ENCODE assay signal across 19 cellular contexts in the genomic region with DNA sequence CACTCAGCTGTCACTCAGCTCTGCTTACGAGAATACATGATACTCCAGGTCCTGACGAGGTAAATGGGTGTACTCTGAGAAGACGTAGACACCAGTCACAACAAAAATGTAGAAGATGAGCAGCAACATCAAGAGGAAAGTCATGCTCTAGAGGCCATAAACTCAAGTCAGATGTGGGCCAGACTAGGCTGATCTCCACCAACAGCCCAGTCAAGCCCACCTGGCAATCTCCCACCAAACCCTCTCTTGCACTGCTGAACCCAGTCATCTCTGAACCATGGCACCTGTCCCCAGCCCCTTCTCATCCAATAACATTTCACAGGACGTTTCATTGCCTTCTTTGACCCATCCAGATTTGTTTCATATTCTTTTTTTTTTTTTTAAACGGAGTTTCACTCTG. TPM values are rescaled to one million over a fixed set of nuclear protein-coding genes. Genes with fewer than 3 reads are reported as not detected.
DNase-seq lines count a peak whose midpoint lies in the region; ATAC-seq and TF ChIP-seq lines count a peak whose summit lies in the region.
"Had no signal": no experiment of that assay in that cellular context is flagged by ENCODE, and none has a peak within 500 bp of the region (broad histone marks: within the 10 kb centered on the region; RNA-seq: fewer than 3 reads in every experiment).

No MANE protein-coding gene starts in this region.

- H3K4me3 ChIP-seq in PC-9, result no peak overlapping the region
- H3K4me3 ChIP-seq: cardiac muscle cell, GM23338, lung, vagina had no signal

- H3F3A ChIP-seq in PC-9 (ENCODE audit: insufficient read depth, low read depth), result no peaks in the 10 kb centered on the region

- H4K20me1 ChIP-seq in PC-9 (ENCODE audit: insufficient read depth), result no peaks in the 10 kb centered on the region

- intact Hi-C loops in PC-9 (cut with micrococcal nuclease; ENCODE audit: unreplicated experiment), result no loop called here

- no TSS peak for BruUV-seq in PC-9 (replicated peaks; lab: Mats Ljungman, UMichigan)

- H3K79me2 ChIP-seq in PC-9 (ENCODE audit: low read depth), result no peaks in the 10 kb centered on the region

- no peaks in the 10 kb centered on the region for H3K36me3 Mint-ChIP-seq in activated T-helper 17 cell treated with anti-CD3 and anti-CD28 coated beads, Interleukin-2, amount 50 U/mL, for 72 hours (ENCODE audit: low read depth)
- H3K36me3 Mint-ChIP-seq: activated naive CD8-positive, alpha-beta T cell; CD14-positive monocyte had no signal

- CTCF ChIA-PET in PC-9 (lab: Charles Lee), result no interaction called here

- POLR2A ChIA-PET in PC-9 (lab: Charles Lee; ENCODE audit: unreplicated experiment), result no interaction called here

- H3K4me3 Mint-ChIP-seq in activated T-helper 17 cell treated with anti-CD3 and anti-CD28 coated beads, Interleukin-2, amount 50 U/mL, for 72 hours, result no peak overlapping the region
- H3K4me3 Mint-ChIP-seq: activated naive CD8-positive, alpha-beta T cell; CD14-positive monocyte; GM23338; neural crest cell had no signal

- H3K9me2 ChIP-seq in PC-9 (ENCODE audit: insufficient read depth), result no peaks in the 10 kb centered on the region

- no peaks in the 10 kb centered on the region for H3K9me3 Mint-ChIP-seq in activated T-helper 17 cell treated with anti-CD3 and anti-CD28 coated beads, Interleukin-2, amount 50 U/mL, for 72 hours
- H3K9me3 Mint-ChIP-seq: GM23338, neural crest cell had no signal

- peaks cover 3% of the 10 kb centered on the region for H3K27me3 Mint-ChIP-seq in activated T-helper 17 cell treated with anti-CD3 and anti-CD28 coated beads, Interleukin-2, amount 50 U/mL, for 72 hours
- H3K27me3 Mint-ChIP-seq: activated naive CD8-positive, alpha-beta T cell had no signal

- DNase-seq in GM20000 (ENCODE audit: low spot score) (peak; percentile 14), RPMI8226 (no peak), PC-9 (no peak)
- no peak for DNase-seq in stimulated activated CD4-positive, alpha-beta T cell treated with anti-CD3 and anti-CD28 coated beads, Interleukin-2, amount 100 ng/mL, for 48 hours
- DNase-seq: DMS79 treated with DMSO at 0.1 percent for 48 hours; foreskin fibroblast; NCI-H1092 treated with DMSO at 0.1 percent for 48 hours; stimulated activated naive CD4-positive, alpha-beta T cell had no signal

- no peak overlapping the region for H3K4me2 ChIP-seq in PC-9
- H3K4me2 ChIP-seq: GM23338 had no signal

- no peaks in the 10 kb centered on the region for H3K4me1 Mint-ChIP-seq in activated T-helper 17 cell treated with anti-CD3 and anti-CD28 coated beads, Interleukin-2, amount 50 U/mL, for 72 hours
- H3K4me1 Mint-ChIP-seq: CD14-positive monocyte, neural crest cell had no signal

- ATAC-seq in GM18867 (IDR thresholded peaks at IDR 0.05; ENCODE audit: unreplicated experiment) (peak; percentile 46), HG02938 (IDR thresholded peaks at IDR 0.05; ENCODE audit: unreplicated experiment) (peak; percentile 29)
- ATAC-seq in activated T-helper 17 cell treated with anti-CD3 and anti-CD28 coated beads, Interleukin-2, amount 50 U/mL, for 72 hours (replicated peaks), result peak; percentile 6
- ATAC-seq: GM23338, SK-N-SH treated with all-trans-retinoic acid at 6 μM for 48 hours had no signal

- H3K27me3 ChIP-seq in PC-9 (ENCODE audit: insufficient read depth, low read depth), result no peaks in the 10 kb centered on the region
- H3K27me3 ChIP-seq: cardiac muscle cell, vagina had no signal

- H3K9me3 ChIP-seq in PC-9 (ENCODE audit: insufficient read depth, low read depth), result no peaks in the 10 kb centered on the region
- H3K9me3 ChIP-seq: vagina had no signal

- TF ChIP-seq CTCF in GM20000 (IDR thresholded peaks at IDR 0.05; ENCODE audit: extremely low read depth, missing control alignments) (no peak), PC-9 (conservative IDR thresholded peaks at IDR 0.05) (no peak)

- no peak overlapping the region for H3K27ac Mint-ChIP-seq in activated T-helper 17 cell treated with anti-CD3 and anti-CD28 coated beads, Interleukin-2, amount 50 U/mL, for 72 hours
- H3K27ac Mint-ChIP-seq: activated naive CD8-positive, alpha-beta T cell; GM23338 had no signal

- H2AFZ ChIP-seq in PC-9, result no peak overlapping the region
- H2AFZ ChIP-seq: GM23338 had no signal

- no peaks in the 10 kb centered on the region for H3K4me1 ChIP-seq in PC-9 (replicated peaks; ENCODE audit: insufficient read depth)
- H3K4me1 ChIP-seq: vagina had no signal

- no peaks in the 10 kb centered on the region for H3K36me3 ChIP-seq in PC-9 (ENCODE audit: low read depth)
- H3K36me3 ChIP-seq: cardiac muscle cell, vagina had no signal

- H3K27ac ChIP-seq in PC-9, result no peak overlapping the region
- H3K27ac ChIP-seq: cardiac muscle cell, vagina had no signal

RNA-seq across cellular contexts. Expression of a gene that starts 10.8 kb away (rescaled TPM):
- total RNA-seq in activated T-helper 17 cell treated with anti-CD3 and anti-CD28 coated beads, Interleukin-2, amount 50 U/mL, for 72 hours, result 100 to 1,000 TPM; 193 to 253 TPM
- 435 and 445 TPM in 2 replicates for total RNA-seq in PC-9 (2021)

RNA-seq across cellular contexts. Expression of a gene that starts 41.4 kb away (rescaled TPM):
- 1 to 10 TPM in 1 of 2 donors, under 1 TPM in 1; 0.54 to 1.4 TPM for total RNA-seq in activated T-helper 17 cell treated with anti-CD3 and anti-CD28 coated beads, Interleukin-2, amount 50 U/mL, for 72 hours
- total RNA-seq in PC-9 (2021), result 6.1 and 7.0 TPM in 2 replicates

RNA-seq across cellular contexts. Expression of a gene that starts 41.7 kb away (rescaled TPM):
- total RNA-seq in activated T-helper 17 cell treated with anti-CD3 and anti-CD28 coated beads, Interleukin-2, amount 50 U/mL, for 72 hours, result under 1 TPM in 1 of 2 donors, not detected in 1; 0.28 TPM
- 0.95 and 1.5 TPM in 2 replicates for total RNA-seq in PC-9 (2021)

RNA-seq across cellular contexts. Expression of a gene that starts 56.7 kb away (rescaled TPM):
- total RNA-seq in activated T-helper 17 cell treated with anti-CD3 and anti-CD28 coated beads, Interleukin-2, amount 50 U/mL, for 72 hours, result 100 to 1,000 TPM; 521 to 550 TPM
- total RNA-seq in PC-9 (2021), result 612 and 779 TPM in 2 replicates
